Comparison of ENCODE assay signal across 27 cellular contexts in the genomic region with DNA sequence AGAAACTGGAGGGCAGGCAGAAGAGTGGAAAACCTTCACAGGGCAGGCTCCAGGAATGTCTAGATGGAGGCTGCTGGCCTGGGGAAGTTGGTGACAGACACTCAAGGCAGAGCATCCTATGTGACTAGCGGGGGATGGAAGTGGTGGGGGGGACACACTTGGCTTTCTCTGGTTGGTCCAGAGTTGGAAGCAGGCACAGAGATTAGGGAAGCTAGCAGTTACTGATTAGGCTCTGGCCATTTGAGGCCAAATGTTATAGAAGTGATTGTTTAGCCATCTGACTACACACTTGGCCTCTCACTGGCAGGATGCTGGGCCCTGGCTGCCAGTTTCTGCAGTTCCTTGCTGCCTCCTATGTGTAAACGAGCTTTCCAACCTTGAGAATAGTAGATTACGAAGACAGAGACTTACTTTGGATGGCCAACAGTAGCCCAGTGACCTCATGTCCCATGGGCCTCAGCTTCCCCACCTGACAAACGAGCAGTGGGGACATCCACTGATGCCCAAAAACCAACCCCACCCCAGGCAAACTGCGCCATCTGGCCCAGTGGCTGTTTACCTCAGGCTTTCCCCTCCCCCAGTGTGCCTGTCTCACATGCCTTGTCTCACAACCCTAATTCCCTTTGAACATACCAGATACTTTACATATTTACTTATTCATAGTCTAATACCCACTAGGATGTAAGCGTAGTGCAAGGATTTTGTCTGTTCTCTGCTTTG.
DNase-seq lines count a peak whose midpoint lies in the region; ATAC-seq and TF ChIP-seq lines count a peak whose summit lies in the region.
"Had no signal": no experiment of that assay in that cellular context is flagged by ENCODE, and none has a peak within 500 bp of the region (broad histone marks: within the 10 kb centered on the region; RNA-seq: fewer than 3 reads in every experiment).

No MANE protein-coding gene starts in this region.

- no peak overlapping the region for H3K4me3 Mint-ChIP-seq in activated T-helper 17 cell treated with anti-CD3 and anti-CD28 coated beads, Interleukin-2, amount 50 U/mL, for 72 hours
- H3K4me3 Mint-ChIP-seq: activated B cell treated with CpG ODN at 0.5 μM for 24 hours; activated naive CD4-positive, alpha-beta T cell treated with anti-CD3 and anti-CD28 coated beads, Interleukin-2, amount 10 ng/mL, durations not matched to agents 7 days and 5 days; CD4-positive, CD25-positive, alpha-beta regulatory T cell; effector memory CD8-positive, alpha-beta T cell had no signal

- H3K4me3 ChIP-seq in BE2C (ENCODE audit: low read depth, low read length) (no peak overlapping the region), mesenchymal stem cell (ENCODE audit: insufficient read depth in 1 of 2, low read depth in 1 of 2, low read length in 2 of 2) (no peak overlapping the region), esophagus muscularis mucosa (no peak overlapping the region)
- H3K4me3 ChIP-seq: Peyer's patch, skin epidermis, testis had no signal

- H2BK5ac ChIP-seq in mesenchymal stem cell (ENCODE audit: low read depth, low read length, poor library complexity, severe bottlenecking): no peak overlapping the region

- H2AK5ac ChIP-seq in mesenchymal stem cell (ENCODE audit: low read length, severe bottlenecking): no peak overlapping the region

- H3K9me3 ChIP-seq in BE2C (no peaks in the 10 kb centered on the region), mesenchymal stem cell (ENCODE audit: control insufficient read depth, low read length) (no peaks in the 10 kb centered on the region), esophagus muscularis mucosa (no peaks in the 10 kb centered on the region)
- H3K9me3 ChIP-seq: Peyer's patch, testis had no signal

- H3K36me3 Mint-ChIP-seq in activated T-helper 17 cell treated with anti-CD3 and anti-CD28 coated beads, Interleukin-2, amount 50 U/mL, for 72 hours (ENCODE audit: low read depth): no peaks in the 10 kb centered on the region

- TF ChIP-seq CTCF in BE2C (IDR thresholded peaks at IDR 0.05; ENCODE audit: low read depth, low read length) (no peak), esophagus muscularis mucosa (IDR thresholded peaks at IDR 0.05) (no peak)

- TF ChIP-seq EP300 in esophagus muscularis mucosa (IDR thresholded peaks at IDR 0.05): no peak

- no peaks in the 10 kb centered on the region for H3K27me3 ChIP-seq in BE2C
- H3K27me3 ChIP-seq in mesenchymal stem cell (ENCODE audit: control insufficient read depth in 1 of 2, insufficient read depth in 1 of 2, low read length in 2 of 2): no peaks in the 10 kb centered on the region
- H3K27me3 ChIP-seq in esophagus muscularis mucosa: no peaks in the 10 kb centered on the region
- H3K27me3 ChIP-seq: brain microvascular endothelial cell, foreskin keratinocyte, Peyer's patch, testis had no signal

- peak overlapping the region; percentile 42 for H3K27ac Mint-ChIP-seq in activated T-helper 17 cell treated with anti-CD3 and anti-CD28 coated beads, Interleukin-2, amount 50 U/mL, for 72 hours
- H3K27ac Mint-ChIP-seq: activated B cell treated with CpG ODN at 0.5 μM for 24 hours; activated naive CD4-positive, alpha-beta T cell treated with anti-CD3 and anti-CD28 coated beads, Interleukin-2, amount 10 ng/mL, durations not matched to agents 7 days and 5 days had no signal

- no peak overlapping the region for H3K9ac ChIP-seq in mesenchymal stem cell (ENCODE audit: low read length)

- H3K18ac ChIP-seq in mesenchymal stem cell (ENCODE audit: low read depth in 1 of 2, low read length in 2 of 2): no peak overlapping the region

- no peaks in the 10 kb centered on the region for H3K27me3 Mint-ChIP-seq in activated T-helper 17 cell treated with anti-CD3 and anti-CD28 coated beads, Interleukin-2, amount 50 U/mL, for 72 hours
- H3K27me3 Mint-ChIP-seq: activated B cell treated with CpG ODN at 0.5 μM for 24 hours; activated naive CD4-positive, alpha-beta T cell treated with anti-CD3 and anti-CD28 coated beads, Interleukin-2, amount 10 ng/mL, durations not matched to agents 7 days and 5 days; CD4-positive, CD25-positive, alpha-beta regulatory T cell; effector memory CD8-positive, alpha-beta T cell had no signal

- no peak for TF ChIP-seq POLR2A in esophagus muscularis mucosa (IDR thresholded peaks at IDR 0.05; ENCODE audit: low read depth)

- DNase-seq in BE2C (peak; percentile 10), NCI-H1694 treated with DMSO at 0.1 percent for 48 hours (lab: John Stamatoyannopoulos, UW) (peak; percentile 76), mesenchymal stem cell (no peak), esophagus muscularis mucosa (ENCODE audit: extremely low spot score) (no peak), LoVo (ENCODE audit: low spot score) (no peak), mesenteric fat pad (ENCODE audit: low spot score) (no peak)
- DNase-seq: activated B cell treated with CpG ODN at 0.5 μM for 24 hours; activated naive CD4-positive, alpha-beta T cell treated with anti-CD3 and anti-CD28 coated beads, Interleukin-2, amount 10 ng/mL, durations not matched to agents 7 days and 5 days; brain microvascular endothelial cell; CD4-positive, CD25-positive, alpha-beta regulatory T cell; effector memory CD8-positive, alpha-beta T cell; foreskin keratinocyte; KG1; left colon; mammary epithelial cell; NCI-H1417 treated with DMSO at 0.1 percent for 48 hours; NCI-H510A; occipital lobe; Peyer's patch; stimulated activated naive CD8-positive, alpha-beta T cell treated with anti-CD3 and anti-CD28 coated beads, Interleukin-15, Interleukin-2, amounts not matched to agents 100 U/mL and 50 U/mL, for 24 hours; T1000; testis had no signal

- H4K8ac ChIP-seq in mesenchymal stem cell (ENCODE audit: low read length): no peak overlapping the region

- H3K36me3 ChIP-seq in BE2C (no peaks in the 10 kb centered on the region), mesenchymal stem cell (ENCODE audit: control insufficient read depth in 1 of 2, insufficient read depth in 2 of 2, low read depth in 1 of 2, low read length in 2 of 2) (peaks cover 3 to 35% of the 10 kb centered on the region in 2 experiments), esophagus muscularis mucosa (no peaks in the 10 kb centered on the region)
- H3K36me3 ChIP-seq: brain microvascular endothelial cell, Peyer's patch had no signal

- no peak overlapping the region for H3K4me2 ChIP-seq in mesenchymal stem cell (ENCODE audit: low read length, poor library complexity, severe bottlenecking)

- H3K4ac ChIP-seq in mesenchymal stem cell (ENCODE audit: low read depth in 1 of 2, low read length in 2 of 2): no peak overlapping the region

- H3K4me1 Mint-ChIP-seq in activated T-helper 17 cell treated with anti-CD3 and anti-CD28 coated beads, Interleukin-2, amount 50 U/mL, for 72 hours: peaks cover 6% of the 10 kb centered on the region
- H3K4me1 Mint-ChIP-seq: activated B cell treated with CpG ODN at 0.5 μM for 24 hours had no signal

- H2BK120ac ChIP-seq in mesenchymal stem cell (ENCODE audit: low read depth, low read length): no peak overlapping the region

- no peak overlapping the region for H3K27ac ChIP-seq in mesenchymal stem cell (ENCODE audit: low read length, poor library complexity, severe bottlenecking)
- no peak overlapping the region for H3K27ac ChIP-seq in esophagus muscularis mucosa (replicated peaks in 1 of 4)
- H3K27ac ChIP-seq: brain microvascular endothelial cell, foreskin keratinocyte, Peyer's patch, skin epidermis, testis had no signal

- H2BK15ac ChIP-seq in mesenchymal stem cell (ENCODE audit: low read depth, poor library complexity, severe bottlenecking): no peak overlapping the region

- H3K79me1 ChIP-seq in mesenchymal stem cell (replicated peaks; ENCODE audit: low read length, poor library complexity, severe bottlenecking): peaks cover 17% of the 10 kb centered on the region

- WGBS in mesenchymal stem cell: 93% methylated on average over 5 of the region's 6 CpGs
- 94% methylated on average over 6 of the region's 6 CpGs for WGBS in esophagus muscularis mucosa

- H3K4me1 ChIP-seq in BE2C (peaks cover 27% of the 10 kb centered on the region; the same call in 1 of the 2 replicates), mesenchymal stem cell (ENCODE audit: control insufficient read depth, insufficient read depth, low read depth, low read length) (peaks cover 1% of the 10 kb centered on the region), esophagus muscularis mucosa (peaks cover 0 to 12% (median 0%) of the 10 kb centered on the region in 4 donors)
- H3K4me1 ChIP-seq: foreskin keratinocyte, testis had no signal

- H3K14ac ChIP-seq in mesenchymal stem cell (ENCODE audit: low read length in 2 of 2): no peak overlapping the region

- no peak for ATAC-seq in activated T-helper 17 cell treated with anti-CD3 and anti-CD28 coated beads, Interleukin-2, amount 50 U/mL, for 72 hours (replicated peaks)
- no peak for ATAC-seq in HG03280 (IDR thresholded peaks at IDR 0.05; ENCODE audit: unreplicated experiment)
- ATAC-seq: effector memory CD8-positive, alpha-beta T cell; esophagus mucosa; foreskin keratinocyte; HCT116; left colon; stimulated activated naive CD8-positive, alpha-beta T cell treated with anti-CD3 and anti-CD28 coated beads, Interleukin-15, Interleukin-2, amounts not matched to agents 100 U/mL and 50 U/mL, for 24 hours had no signal

- no peak overlapping the region for H3K23ac ChIP-seq in mesenchymal stem cell (ENCODE audit: low read length in 2 of 2)

- H3K9me3 Mint-ChIP-seq in activated T-helper 17 cell treated with anti-CD3 and anti-CD28 coated beads, Interleukin-2, amount 50 U/mL, for 72 hours: no peaks in the 10 kb centered on the region
- H3K9me3 Mint-ChIP-seq: activated B cell treated with CpG ODN at 0.5 μM for 24 hours; activated naive CD4-positive, alpha-beta T cell treated with anti-CD3 and anti-CD28 coated beads, Interleukin-2, amount 10 ng/mL, durations not matched to agents 7 days and 5 days; CD4-positive, CD25-positive, alpha-beta regulatory T cell; effector memory CD8-positive, alpha-beta T cell had no signal

- peak overlapping the region; percentile 28 for H4K91ac ChIP-seq in mesenchymal stem cell (ENCODE audit: low read length)

- intact Hi-C loops in esophagus muscularis mucosa (cut with DNase I): no loop called here

- no peak overlapping the region for H2BK12ac ChIP-seq in mesenchymal stem cell (ENCODE audit: low read length in 2 of 2)

- H2AFZ ChIP-seq in mesenchymal stem cell (ENCODE audit: low read depth, low read length): no peak overlapping the region

Comparison
In these comparisons a context has a peak if more than half of its experiments do, and no peak if none do; other contexts are left out.
1. DNase-seq: peak in BE2C (single experiment) and NCI-H1694 treated with DMSO at 0.1 percent for 48 hours (single experiment); none in mesenchymal stem cell (single experiment), esophagus muscularis mucosa (single experiment), LoVo (single experiment) and mesenteric fat pad (single experiment).